ENCODE assay signal across 8 cellular contexts in genomic region chr10:61284222-61284890, GRCh38.
DNase-seq lines count a peak whose midpoint lies in the region; ATAC-seq and TF ChIP-seq lines count a peak whose summit lies in the region.

No MANE protein-coding gene starts in this region.

- TF ChIP-seq CTCF in 22Rv1 (IDR thresholded peaks at IDR 0.05): peak; percentile 86
- TF ChIP-seq CTCF in glutamatergic neuron (IDR thresholded peaks at IDR 0.05; ENCODE audit: partially characterized antibody, unreplicated experiment): peak; percentile 87
- peak; percentile 66 for TF ChIP-seq CTCF in retinal pigment epithelial cell (conservative IDR thresholded peaks at IDR 0.05; ENCODE audit: low read depth, low read length)

- peak; percentile 79 for DNase-seq in ELR (ENCODE audit: low read depth)
- peak; percentile 51 for DNase-seq in NCI-H146 (lab: John Stamatoyannopoulos, UW)
- no peak for DNase-seq in glutamatergic neuron
- peak; percentile 19 for DNase-seq in retinal pigment epithelial cell (ENCODE audit: low read depth)

- H3K27ac Mint-ChIP-seq in activated T-helper 17 cell treated with anti-CD3 and anti-CD28 coated beads, Interleukin-2, amount 50 U/mL, for 72 hours: no peak overlapping the region
- no peak overlapping the region for H3K27ac Mint-ChIP-seq in glutamatergic neuron (ENCODE audit: unreplicated experiment)

- H3K36me3 Mint-ChIP-seq in activated T-helper 17 cell treated with anti-CD3 and anti-CD28 coated beads, Interleukin-2, amount 50 U/mL, for 72 hours (ENCODE audit: low read depth): no peaks in the 10 kb centered on the region
- H3K36me3 Mint-ChIP-seq in glutamatergic neuron (ENCODE audit: unreplicated experiment): no peaks in the 10 kb centered on the region

- no peak for ATAC-seq in activated T-helper 17 cell treated with anti-CD3 and anti-CD28 coated beads, Interleukin-2, amount 50 U/mL, for 72 hours (replicated peaks)
- ATAC-seq in HG02678 (IDR thresholded peaks at IDR 0.05; ENCODE audit: unreplicated experiment) (no peak), GM21423 (IDR thresholded peaks at IDR 0.05; ENCODE audit: unreplicated experiment) (no peak)

- no peaks in the 10 kb centered on the region for H3K9me3 Mint-ChIP-seq in activated T-helper 17 cell treated with anti-CD3 and anti-CD28 coated beads, Interleukin-2, amount 50 U/mL, for 72 hours
- H3K9me3 Mint-ChIP-seq in glutamatergic neuron (ENCODE audit: unreplicated experiment): no peaks in the 10 kb centered on the region

- no peaks in the 10 kb centered on the region for H3K4me1 Mint-ChIP-seq in activated T-helper 17 cell treated with anti-CD3 and anti-CD28 coated beads, Interleukin-2, amount 50 U/mL, for 72 hours
- no peaks in the 10 kb centered on the region for H3K4me1 Mint-ChIP-seq in glutamatergic neuron (ENCODE audit: low read depth, unreplicated experiment)

- H3K4me3 Mint-ChIP-seq in activated T-helper 17 cell treated with anti-CD3 and anti-CD28 coated beads, Interleukin-2, amount 50 U/mL, for 72 hours: peak overlapping the region; percentile 24
- H3K4me3 Mint-ChIP-seq in glutamatergic neuron (ENCODE audit: unreplicated experiment): no peak overlapping the region

- no peaks in the 10 kb centered on the region for H3K27me3 Mint-ChIP-seq in activated T-helper 17 cell treated with anti-CD3 and anti-CD28 coated beads, Interleukin-2, amount 50 U/mL, for 72 hours
- H3K27me3 Mint-ChIP-seq in glutamatergic neuron (ENCODE audit: unreplicated experiment): no peaks in the 10 kb centered on the region

- H3K27ac ChIP-seq in 22Rv1: no peak overlapping the region

- no peak overlapping the region for H3K4me3 ChIP-seq in retinal pigment epithelial cell (ENCODE audit: low read length)
